In the genomic region with DNA sequence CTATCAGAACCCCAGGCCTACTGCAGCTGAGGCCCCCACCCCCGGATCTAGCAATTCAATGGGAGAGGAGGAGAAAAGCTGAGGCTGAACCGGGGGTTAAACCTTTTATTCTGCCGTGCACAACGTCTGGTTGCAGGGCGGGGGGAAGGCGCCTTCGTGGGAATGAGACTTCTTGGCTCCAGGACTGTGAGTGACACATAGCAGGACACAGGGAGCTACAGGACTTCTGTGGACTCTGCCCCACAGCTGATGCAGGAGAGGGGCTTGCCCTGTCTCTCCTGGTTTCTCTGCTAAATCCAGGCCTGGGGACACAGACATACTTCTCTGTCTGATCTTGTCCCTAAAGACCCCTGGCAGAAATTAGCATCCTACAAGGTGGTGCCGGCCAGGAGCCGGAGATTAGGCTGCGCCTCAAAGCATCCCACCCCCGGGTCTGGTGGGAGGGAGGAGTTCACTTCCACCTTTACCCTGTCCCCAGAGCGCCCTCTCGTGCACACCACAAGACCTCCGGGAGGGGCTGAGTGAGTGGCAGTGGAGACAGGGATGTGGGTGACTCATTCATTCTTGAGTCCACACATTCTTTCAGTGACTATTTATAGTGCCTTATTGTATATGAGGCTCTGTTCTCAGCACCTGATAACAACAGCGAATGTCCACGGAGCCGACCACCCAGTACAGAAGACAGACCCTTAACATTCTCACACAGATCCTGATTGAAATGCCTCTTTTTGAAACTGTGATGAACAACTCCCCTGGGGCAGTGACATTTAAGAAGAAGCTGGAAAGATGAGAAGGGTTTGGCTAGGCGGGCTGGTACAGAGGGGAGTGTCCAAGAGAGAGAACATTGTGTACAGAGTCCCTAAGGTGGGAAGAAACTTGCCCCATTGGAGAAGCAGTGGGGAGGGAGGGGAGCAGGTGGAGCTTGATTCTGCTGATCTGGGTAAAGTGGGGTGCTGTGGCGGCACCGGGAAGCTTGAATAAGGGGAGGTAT, we compare ENCODE assay signal across 9 cellular contexts. TPM values are rescaled to one million over a fixed set of nuclear protein-coding genes. Genes with fewer than 3 reads are reported as not detected.
DNase-seq lines count a peak whose midpoint lies in the region; ATAC-seq and TF ChIP-seq lines count a peak whose summit lies in the region.
"Had no signal": no experiment of that assay in that cellular context is flagged by ENCODE, and none has a peak within 500 bp of the region (broad histone marks: within the 10 kb centered on the region; RNA-seq: fewer than 3 reads in every experiment).

No MANE protein-coding gene starts in this region.

- no peaks in the 10 kb centered on the region for H3K9me3 ChIP-seq in ectodermal cell (ENCODE audit: control insufficient read depth, low read length)
- H3K9me3 ChIP-seq in mesodermal cell (ENCODE audit: control insufficient read depth, low read length) = no peaks in the 10 kb centered on the region

- DNase-seq in DMS53 treated with DMSO at 0.1 percent for 48 hours (lab: John Stamatoyannopoulos, UW; ENCODE audit: unreplicated experiment) (peak; percentile 79), HFFc6 (peak; percentile 87), RKO (ENCODE audit: low spot score) (peak; percentile 87), GM13977 (ENCODE audit: low spot score) (no peak)

- H3K36me3 ChIP-seq in ectodermal cell (ENCODE audit: control insufficient read depth, insufficient read depth, low read length) = no peaks in the 10 kb centered on the region
- H3K36me3 ChIP-seq in mesodermal cell (ENCODE audit: control insufficient read depth, insufficient read depth, low read length) = no peaks in the 10 kb centered on the region

- H3K4me1 ChIP-seq in ectodermal cell (ENCODE audit: control insufficient read depth, insufficient read depth, low read length) (peaks cover 15% of the 10 kb centered on the region), mesodermal cell (ENCODE audit: control insufficient read depth, insufficient read depth, low read length, poor library complexity, severe bottlenecking) (peaks cover 52% of the 10 kb centered on the region)

- ATAC-seq in GM19328 (IDR thresholded peaks at IDR 0.05; ENCODE audit: unreplicated experiment) (no peak), GM21423 (IDR thresholded peaks at IDR 0.05; ENCODE audit: unreplicated experiment) (no peak)

- peak overlapping the region; percentile 71 for H3K27ac Mint-ChIP-seq in HFFc6

- WGBS in ectodermal cell, 2 experiments = 40 to 43% methylated on average over 20 of the region's 20 CpGs
- 53 to 63% methylated on average over 6 to 9 of the region's 20 CpGs for WGBS in mesodermal cell (ENCODE audit: insufficient coverage in 2 of 2), 2 experiments

- H3K4me3 ChIP-seq in ectodermal cell (ENCODE audit: insufficient read depth, low read depth, low read length) (no peak overlapping the region), mesodermal cell (ENCODE audit: extremely low read depth, insufficient read depth, low read length, poor library complexity, severe bottlenecking) (no peak overlapping the region)
- H3K4me3 ChIP-seq: skin epidermis had no signal

- H3K9me3 Mint-ChIP-seq in HFFc6 = no peaks in the 10 kb centered on the region

- H3K27ac ChIP-seq in ectodermal cell (ENCODE audit: insufficient read depth, low read depth, low read length, poor library complexity, severe bottlenecking) = peak overlapping the region; percentile 30
- H3K27ac ChIP-seq in mesodermal cell (ENCODE audit: low read depth, low read length, severe bottlenecking) = peak overlapping the region; percentile 96

- H3K27me3 ChIP-seq in ectodermal cell (ENCODE audit: control insufficient read depth, insufficient read depth, low read length, poor library complexity, severe bottlenecking) = no peaks in the 10 kb centered on the region

- peaks cover 13% of the 10 kb centered on the region for H3K27me3 Mint-ChIP-seq in HFFc6 (ENCODE audit: insufficient read depth)

- H3K4me3 Mint-ChIP-seq in HFFc6 = peak overlapping the region; percentile 82

- in situ Hi-C loops in GM13977 (cut with MboI; ENCODE audit: low pct_unique_long_range_greater_than_20kb, low sequenced_read_pairs, unreplicated experiment) = no loop called here

- H3K36me3 Mint-ChIP-seq in HFFc6 (ENCODE audit: low read depth) = no peaks in the 10 kb centered on the region; the same call in 1 of the 2 replicates

- TF ChIP-seq CTCF in HFFc6 (IDR thresholded peaks at IDR 0.05) (peak; percentile 81), GM13977 (IDR thresholded peaks at IDR 0.05; ENCODE audit: extremely low read depth, insufficient read depth, missing control alignments) (no peak)

- peaks cover 38% of the 10 kb centered on the region for H3K4me1 Mint-ChIP-seq in HFFc6 (ENCODE audit: low read depth)

RNA-seq across cellular contexts. Expression of gene GMPR, which starts 38.9 kb away (rescaled TPM):
- 1 to 10 TPM; 4.7 to 9.1 (median 5.4) TPM for total RNA-seq in HFFc6 (2021; fragmentation: NEBNext Ultra II Directional; extraction: Animal tissue kit (Norgen Biotek cat#: 25700))
- 0.80 TPM for polyA plus RNA-seq in ectodermal cell (2013, experiment 1 of 4)
- 0.84 TPM for polyA plus RNA-seq in ectodermal cell (2013, experiment 2 of 4)
- polyA plus RNA-seq in ectodermal cell (2013, experiment 3 of 4) = 0.59 TPM
- polyA plus RNA-seq in ectodermal cell (2013, experiment 4 of 4) = 0.85 TPM
- 12.9 TPM for polyA plus RNA-seq in mesodermal cell (2013, experiment 1 of 2)
- polyA plus RNA-seq in mesodermal cell (2013, experiment 2 of 2) = 11.4 TPM
